8 cellular contexts compared by ENCODE assay signal in genomic region chrX:69158166-69159040, GRCh38. TPM values are rescaled to one million over a fixed set of nuclear protein-coding genes. Genes with fewer than 3 reads are reported as not detected.
DNase-seq lines count a peak whose midpoint lies in the region; ATAC-seq and TF ChIP-seq lines count a peak whose summit lies in the region.

No MANE protein-coding gene starts in this region.

- H3K9me3 Mint-ChIP-seq in activated CD4-positive, alpha-beta memory T cell treated with anti-CD3 and anti-CD28 coated beads, Interleukin-2, amount 10 ng/mL, durations not matched to agents 7 days and 5 days = no peaks in the 10 kb centered on the region

- H3K27me3 ChIP-seq in spleen (replicated peaks in 1 of 7) = peaks cover 0 to 21% (median 0%) of the 10 kb centered on the region in 7 donors

- peaks cover 19% of the 10 kb centered on the region for H3K4me1 Mint-ChIP-seq in activated CD4-positive, alpha-beta memory T cell treated with anti-CD3 and anti-CD28 coated beads, Interleukin-2, amount 10 ng/mL, durations not matched to agents 7 days and 5 days

- intact Hi-C loops in Right ventricle myocardium superior (cut with DNase I) = loop anchor here (10.0 kb wide), 1 partner anchor 126 kb away; no protein-coding TSS in a partner anchor
- intact Hi-C loops in spleen (cut with DNase I; ENCODE audit: low total_unique reads) = no loop called here

- CTCF ChIA-PET in activated CD4-positive, alpha-beta memory T cell treated with anti-CD3 and anti-CD28 coated beads, Interleukin-2, amount 10 ng/mL, durations not matched to agents 7 days and 5 days (lab: Charles Lee) = interaction anchor here (0.5 to 1.2 kb wide), 2 partner anchors 330 to 864 kb away, joined by 3 to 4 read pairs; partner anchors contain the start of gene EFNB1

- WGBS in spleen, 5 donors = 34 to 47% (median 43%) methylated on average over 9 to 14 of the region's 14 CpGs

- peak; percentile 29 for DNase-seq in CD1c-positive myeloid dendritic cell (ENCODE audit: extremely low spot score)
- DNase-seq in NCI-H1694 (lab: John Stamatoyannopoulos, UW) = peak; percentile 40
- DNase-seq in activated CD4-positive, alpha-beta memory T cell treated with anti-CD3 and anti-CD28 coated beads, Interleukin-2, amount 10 ng/mL, durations not matched to agents 7 days and 5 days = peak; percentile 22
- peak; percentile 65 for DNase-seq in Right ventricle myocardium superior
- no peak for DNase-seq in spleen
- no peak for DNase-seq in inferior parietal cortex (ENCODE audit: extremely low spot score)

- H3K27ac ChIP-seq in spleen = no peak overlapping the region

- POLR2A ChIA-PET in activated CD4-positive, alpha-beta memory T cell treated with anti-CD3 and anti-CD28 coated beads, Interleukin-2, amount 10 ng/mL, durations not matched to agents 7 days and 5 days (lab: Charles Lee) = no interaction called here

- ATAC-seq in GM18520 (IDR thresholded peaks at IDR 0.05; ENCODE audit: unreplicated experiment) = peak; percentile 45
- ATAC-seq in HG02885 (IDR thresholded peaks at IDR 0.05; ENCODE audit: poor library complexity, unreplicated experiment) = peak; percentile 88
- peak; percentile 78 for ATAC-seq in Right ventricle myocardium superior (ENCODE audit: poor library complexity)

- TF ChIP-seq POLR2A in spleen (IDR thresholded peaks at IDR 0.05) = no peak

- peaks cover 0 to 15% (median 2%) of the 10 kb centered on the region in 6 donors for H3K4me1 ChIP-seq in spleen

- peak in 8 of 11 experiments; percentile 17 to 60 (median 40) for TF ChIP-seq CTCF in spleen (IDR thresholded peaks at IDR 0.05 in 8 of 11, conservative IDR thresholded peaks at IDR 0.05 in 3 of 11)

- no peaks in the 10 kb centered on the region for H3K27me3 Mint-ChIP-seq in activated CD4-positive, alpha-beta memory T cell treated with anti-CD3 and anti-CD28 coated beads, Interleukin-2, amount 10 ng/mL, durations not matched to agents 7 days and 5 days

- no peak overlapping the region for H3K4me3 ChIP-seq in spleen

- no peaks in the 10 kb centered on the region for H3K9me3 ChIP-seq in spleen

- no peak overlapping the region for H3K4me3 Mint-ChIP-seq in activated CD4-positive, alpha-beta memory T cell treated with anti-CD3 and anti-CD28 coated beads, Interleukin-2, amount 10 ng/mL, durations not matched to agents 7 days and 5 days

- peaks cover 0 to 19% (median 0%) of the 10 kb centered on the region in 6 donors for H3K36me3 ChIP-seq in spleen

- H3K36me3 Mint-ChIP-seq in activated CD4-positive, alpha-beta memory T cell treated with anti-CD3 and anti-CD28 coated beads, Interleukin-2, amount 10 ng/mL, durations not matched to agents 7 days and 5 days (ENCODE audit: low read depth) = peaks cover 17% of the 10 kb centered on the region

- H3K27ac Mint-ChIP-seq in activated CD4-positive, alpha-beta memory T cell treated with anti-CD3 and anti-CD28 coated beads, Interleukin-2, amount 10 ng/mL, durations not matched to agents 7 days and 5 days = no peak overlapping the region

RNA-seq across cellular contexts. Expression of gene PJA1, which starts 6.8 kb away (rescaled TPM):
- 10 to 100 TPM; 15.4 to 19.5 TPM for total RNA-seq in activated CD4-positive, alpha-beta memory T cell treated with anti-CD3 and anti-CD28 coated beads, Interleukin-2, amount 10 ng/mL, durations not matched to agents 7 days and 5 days
- 13.3 TPM for total RNA-seq in Right ventricle myocardium superior
- total RNA-seq in spleen = 10 to 100 TPM; 13.2 to 22.2 (median 15.8) TPM
- 10 to 100 TPM in 1 of 3 donors, 1 to 10 TPM in 2; 8.6 to 10.1 (median 9.1) TPM for polyA plus RNA-seq in spleen

Comparison
In these comparisons a context has a peak if more than half of its experiments do, and no peak if none do; other contexts are left out.
1. DNase-seq: peak in CD1c-positive myeloid dendritic cell (single experiment), NCI-H1694 (single experiment), activated CD4-positive, alpha-beta memory T cell treated with anti-CD3 and anti-CD28 coated beads, Interleukin-2, amount 10 ng/mL, durations not matched to agents 7 days and 5 days (single experiment) and Right ventricle myocardium superior (single experiment); none in spleen (single experiment) and inferior parietal cortex (single experiment).
2. Peak in every context shown above with its lines, with median percentiles within 50 percentile points of each other: ATAC-seq.